Comparison of ENCODE assay signal across 34 cellular contexts in genomic region chr18:35379421-35379820, GRCh38.
"Had no signal": no experiment of that assay in that cellular context is flagged by ENCODE, and none has a peak within 500 bp of the region (broad histone marks: within the 10 kb centered on the region; RNA-seq: fewer than 3 reads in every experiment).

No MANE protein-coding gene starts in this region.

- H3K9me3 Mint-ChIP-seq: activated CD4-positive, alpha-beta memory T cell treated with anti-CD3 and anti-CD28 coated beads for 36 hours; activated CD4-positive, alpha-beta T cell treated with anti-CD3 and anti-CD28 coated beads, Interleukin-2, amount 10 ng/mL, durations not matched to agents 24 days and 14 days; activated T-helper 1 cell treated with anti-CD3 and anti-CD28 coated beads, Interleukin-12 subunit alpha, Interleukin-12 subunit beta, Interleukin-2, Interleukin-4 antibody, amounts not matched to agents 30 ng/mL and 10 ng/mL and 1 ng/mL, durations not matched to agents 14 hours and 24 hours and 36 hours; activated T-helper 2 cell treated with anti-CD3 and anti-CD28 coated beads, Interferon-gamma antibody, Interleukin-2, Interleukin-4, amounts not matched to agents 10 μg/mL and 5 μg/mL and 100 μg/mL, durations not matched to agents 14 hours and 24 hours and 36 hours; central memory CD8-positive, alpha-beta T cell; T-helper 2 cell treated with Interferon-gamma antibody and Interleukin-4, amounts not matched to agents 5 μg/mL and 100 μg/mL, for 36 hours had no signal

- FAIRE-seq: astrocyte, endometrium, endothelial cell of umbilical vein had no signal

- H3K36me3 Mint-ChIP-seq: activated CD4-positive, alpha-beta memory T cell treated with anti-CD3 and anti-CD28 coated beads for 36 hours; activated CD8-positive, alpha-beta memory T cell treated with anti-CD3 and anti-CD28 coated beads, Interleukin-2, amount 10 ng/mL, durations not matched to agents 7 days and 5 days; activated naive CD8-positive, alpha-beta T cell had no signal

- H3K36me3 ChIP-seq: brain microvascular endothelial cell, gastrocnemius medialis, heart left ventricle had no signal

- H3K4me3 ChIP-seq: gastrocnemius medialis, heart left ventricle had no signal

- DNase-seq: activated CD4-positive, alpha-beta memory T cell treated with anti-CD3 and anti-CD28 coated beads for 36 hours; activated CD4-positive, alpha-beta T cell treated with anti-CD3 and anti-CD28 coated beads for 36 hours; activated CD4-positive, alpha-beta T cell treated with anti-CD3 and anti-CD28 coated beads, Interleukin-2, amount 10 ng/mL, durations not matched to agents 24 days and 14 days; activated CD4-positive, CD25-positive, alpha-beta regulatory T cell; activated CD4-positive, CD25-positive, alpha-beta regulatory T cell treated with anti-CD3 and anti-CD28 coated beads, Interleukin-2, amount 50 U/mL, for 72 hours; activated CD8-positive, alpha-beta memory T cell treated with anti-CD3 and anti-CD28 coated beads, Interleukin-2, amount 10 ng/mL, durations not matched to agents 7 days and 5 days; activated CD8-positive, alpha-beta memory T cell treated with anti-CD3 and anti-CD28 coated beads, Interleukin-2, amount 50 U/mL, for 4 hours; activated CD8-positive, alpha-beta T cell treated with anti-CD3 and anti-CD28 coated beads, Interleukin-2, amount 10 ng/mL, durations not matched to agents 7 days and 5 days; activated effector memory CD4-positive, alpha-beta T cell treated with anti-CD3 and anti-CD28 coated beads, Interleukin-2, amount 50 U/mL, for 16 hours; activated naive CD4-positive, alpha-beta T cell; activated naive CD4-positive, alpha-beta T cell treated with anti-CD3 and anti-CD28 coated beads, Interleukin-2, amount 50 U/mL, for 16 hours; activated T-cell treated with anti-CD3 and anti-CD28 coated beads, Interleukin-2, amount 50 U/mL, for 1 hour; activated T-cell treated with anti-CD3 and anti-CD28 coated beads, Interleukin-2, amount 50 U/mL, for 48 hours; amniotic stem cell; anterior cingulate cortex; brain microvascular endothelial cell; cortex of kidney; effector CD8-positive, alpha-beta T cell; foreskin fibroblast; gastrocnemius medialis; glutamatergic neuron; heart left ventricle; T-helper 1 cell; T-helper 17 cell; T1000 had no signal

- H3K9me3 ChIP-seq: gastrocnemius medialis had no signal

- H3K4me3 Mint-ChIP-seq: activated CD4-positive, alpha-beta memory T cell treated with anti-CD3 and anti-CD28 coated beads for 36 hours; activated CD4-positive, alpha-beta T cell treated with anti-CD3 and anti-CD28 coated beads for 36 hours; activated CD4-positive, alpha-beta T cell treated with anti-CD3 and anti-CD28 coated beads, Interleukin-2, amount 10 ng/mL, durations not matched to agents 24 days and 14 days; activated CD8-positive, alpha-beta T cell treated with anti-CD3 and anti-CD28 coated beads, Interleukin-2, amount 10 ng/mL, durations not matched to agents 7 days and 5 days; activated naive CD8-positive, alpha-beta T cell; activated T-helper 1 cell treated with anti-CD3 and anti-CD28 coated beads, Interleukin-12 subunit alpha, Interleukin-12 subunit beta, Interleukin-2, Interleukin-4 antibody, amounts not matched to agents 30 ng/mL and 10 ng/mL and 1 ng/mL, durations not matched to agents 14 hours and 24 hours and 36 hours; central memory CD8-positive, alpha-beta T cell; T-helper 17 cell; T-helper 2 cell treated with Interferon-gamma antibody and Interleukin-4, amounts not matched to agents 5 μg/mL and 100 μg/mL, for 36 hours had no signal

- H3K27ac Mint-ChIP-seq: activated CD4-positive, alpha-beta memory T cell treated with anti-CD3 and anti-CD28 coated beads for 36 hours; activated CD4-positive, alpha-beta T cell treated with anti-CD3 and anti-CD28 coated beads for 36 hours; activated CD4-positive, alpha-beta T cell treated with anti-CD3 and anti-CD28 coated beads, Interleukin-2, amount 10 ng/mL, durations not matched to agents 24 days and 14 days; activated CD8-positive, alpha-beta memory T cell treated with anti-CD3 and anti-CD28 coated beads, Interleukin-2, amount 10 ng/mL, durations not matched to agents 7 days and 5 days; activated CD8-positive, alpha-beta T cell treated with anti-CD3 and anti-CD28 coated beads, Interleukin-2, amount 10 ng/mL, durations not matched to agents 7 days and 5 days; activated naive CD8-positive, alpha-beta T cell; activated T-helper 1 cell treated with anti-CD3 and anti-CD28 coated beads, Interleukin-12 subunit alpha, Interleukin-12 subunit beta, Interleukin-2, Interleukin-4 antibody, amounts not matched to agents 30 ng/mL and 10 ng/mL and 1 ng/mL, durations not matched to agents 14 hours and 24 hours and 36 hours; activated T-helper 2 cell treated with anti-CD3 and anti-CD28 coated beads, Interferon-gamma antibody, Interleukin-2, Interleukin-4, amounts not matched to agents 10 μg/mL and 5 μg/mL and 100 μg/mL, durations not matched to agents 14 hours and 24 hours and 36 hours; T-helper 2 cell treated with Interferon-gamma antibody and Interleukin-4, amounts not matched to agents 5 μg/mL and 100 μg/mL, for 36 hours had no signal

- H3K27me3 Mint-ChIP-seq: activated CD4-positive, alpha-beta memory T cell treated with anti-CD3 and anti-CD28 coated beads for 36 hours; activated naive CD8-positive, alpha-beta T cell had no signal

- H3K27ac ChIP-seq: brain microvascular endothelial cell, epithelial cell of prostate, gastrocnemius medialis, heart left ventricle had no signal

- H3K27me3 ChIP-seq: brain microvascular endothelial cell had no signal

- ATAC-seq: activated CD4-positive, alpha-beta T cell treated with anti-CD3 and anti-CD28 coated beads for 36 hours; activated CD8-positive, alpha-beta memory T cell treated with anti-CD3 and anti-CD28 coated beads, Interleukin-2, amount 10 ng/mL, durations not matched to agents 7 days and 5 days; activated CD8-positive, alpha-beta T cell treated with anti-CD3 and anti-CD28 coated beads, Interleukin-2, amount 10 ng/mL, durations not matched to agents 7 days and 5 days; gastrocnemius medialis; heart left ventricle; T-helper 17 cell had no signal
